In genomic region chr5:140011297-140011802, GRCh38 we compare ENCODE assay signal across 1 cellular context.
A peak's percentile ranks its signal among the peaks of the same experiment; 100 is the strongest.
TF ChIP-seq lines count a peak whose summit lies in the region.

No MANE protein-coding gene starts in this region.

TF ChIP-seq in HEK293, 187 proteins besides CTCF, POLR2A, EP300 and RAD21 (continued from another document):
- TF ChIP-seq, protein P1, sequence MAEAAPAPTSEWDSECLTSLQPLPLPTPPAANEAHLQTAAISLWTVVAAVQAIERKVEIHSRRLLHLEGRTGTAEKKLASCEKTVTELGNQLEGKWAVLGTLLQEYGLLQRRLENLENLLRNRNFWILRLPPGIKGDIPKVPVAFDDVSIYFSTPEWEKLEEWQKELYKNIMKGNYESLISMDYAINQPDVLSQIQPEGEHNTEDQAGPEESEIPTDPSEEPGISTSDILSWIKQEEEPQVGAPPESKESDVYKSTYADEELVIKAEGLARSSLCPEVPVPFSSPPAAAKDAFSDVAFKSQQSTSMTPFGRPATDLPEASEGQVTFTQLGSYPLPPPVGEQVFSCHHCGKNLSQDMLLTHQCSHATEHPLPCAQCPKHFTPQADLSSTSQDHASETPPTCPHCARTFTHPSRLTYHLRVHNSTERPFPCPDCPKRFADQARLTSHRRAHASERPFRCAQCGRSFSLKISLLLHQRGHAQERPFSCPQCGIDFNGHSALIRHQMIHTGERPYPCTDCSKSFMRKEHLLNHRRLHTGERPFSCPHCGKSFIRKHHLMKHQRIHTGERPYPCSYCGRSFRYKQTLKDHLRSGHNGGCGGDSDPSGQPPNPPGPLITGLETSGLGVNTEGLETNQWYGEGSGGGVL (tag by site-specific recombination; IDR thresholded peaks at IDR 0.05): 0 out of 2 replicates have a peak, but pooled peaks have one; percentile 19
- no peak for TF ChIP-seq GLI2 (tag by site-specific recombination; IDR thresholded peaks at IDR 0.05; ENCODE audit: borderline replicate concordance, low read depth)
- no peak for TF ChIP-seq MEIS1 (CRISPR knock-in tag; IDR thresholded peaks at IDR 0.05; ENCODE audit: borderline replicate concordance)
- TF ChIP-seq ZNF23 (tag by site-specific recombination; IDR thresholded peaks at IDR 0.05; ENCODE audit: borderline replicate concordance): no peak
- no peak for TF ChIP-seq ZNF521 (tag by site-specific recombination; IDR thresholded peaks at IDR 0.05)
- TF ChIP-seq, protein P2, sequence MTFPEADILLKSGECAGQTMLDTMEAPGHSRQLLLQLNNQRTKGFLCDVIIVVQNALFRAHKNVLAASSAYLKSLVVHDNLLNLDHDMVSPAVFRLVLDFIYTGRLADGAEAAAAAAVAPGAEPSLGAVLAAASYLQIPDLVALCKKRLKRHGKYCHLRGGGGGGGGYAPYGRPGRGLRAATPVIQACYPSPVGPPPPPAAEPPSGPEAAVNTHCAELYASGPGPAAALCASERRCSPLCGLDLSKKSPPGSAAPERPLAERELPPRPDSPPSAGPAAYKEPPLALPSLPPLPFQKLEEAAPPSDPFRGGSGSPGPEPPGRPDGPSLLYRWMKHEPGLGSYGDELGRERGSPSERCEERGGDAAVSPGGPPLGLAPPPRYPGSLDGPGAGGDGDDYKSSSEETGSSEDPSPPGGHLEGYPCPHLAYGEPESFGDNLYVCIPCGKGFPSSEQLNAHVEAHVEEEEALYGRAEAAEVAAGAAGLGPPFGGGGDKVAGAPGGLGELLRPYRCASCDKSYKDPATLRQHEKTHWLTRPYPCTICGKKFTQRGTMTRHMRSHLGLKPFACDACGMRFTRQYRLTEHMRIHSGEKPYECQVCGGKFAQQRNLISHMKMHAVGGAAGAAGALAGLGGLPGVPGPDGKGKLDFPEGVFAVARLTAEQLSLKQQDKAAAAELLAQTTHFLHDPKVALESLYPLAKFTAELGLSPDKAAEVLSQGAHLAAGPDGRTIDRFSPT (tag by site-specific recombination; IDR thresholded peaks at IDR 0.05): no peak
- TF ChIP-seq YY1 (tag by site-specific recombination; IDR thresholded peaks at IDR 0.05): no peak
- TF ChIP-seq ZNF248 (tag by site-specific recombination; IDR thresholded peaks at IDR 0.05): no peak
- TF ChIP-seq, protein P3, sequence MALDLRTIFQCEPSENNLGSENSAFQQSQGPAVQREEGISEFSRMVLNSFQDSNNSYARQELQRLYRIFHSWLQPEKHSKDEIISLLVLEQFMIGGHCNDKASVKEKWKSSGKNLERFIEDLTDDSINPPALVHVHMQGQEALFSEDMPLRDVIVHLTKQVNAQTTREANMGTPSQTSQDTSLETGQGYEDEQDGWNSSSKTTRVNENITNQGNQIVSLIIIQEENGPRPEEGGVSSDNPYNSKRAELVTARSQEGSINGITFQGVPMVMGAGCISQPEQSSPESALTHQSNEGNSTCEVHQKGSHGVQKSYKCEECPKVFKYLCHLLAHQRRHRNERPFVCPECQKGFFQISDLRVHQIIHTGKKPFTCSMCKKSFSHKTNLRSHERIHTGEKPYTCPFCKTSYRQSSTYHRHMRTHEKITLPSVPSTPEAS (tag by site-specific recombination; IDR thresholded peaks at IDR 0.05): no peak
- peak; percentile 88 for TF ChIP-seq EGR2 (tag by site-specific recombination; IDR thresholded peaks at IDR 0.05; ENCODE audit: low read depth)
- TF ChIP-seq ZNF555 (tag by site-specific recombination; conservative IDR thresholded peaks at IDR 0.05): no peak
- no peak for TF ChIP-seq ZNF473 (tag by site-specific recombination; IDR thresholded peaks at IDR 0.05)
- no peak for TF ChIP-seq ZBTB1 (tag by site-specific recombination; IDR thresholded peaks at IDR 0.05)
- TF ChIP-seq ZNF600 (tag by site-specific recombination; IDR thresholded peaks at IDR 0.05): peak; percentile 60
- no peak for TF ChIP-seq ZNF624 (tag by site-specific recombination; IDR thresholded peaks at IDR 0.05)
- TF ChIP-seq ZNF561 (tag by site-specific recombination; IDR thresholded peaks at IDR 0.05; ENCODE audit: borderline replicate concordance): no peak
- peak; percentile 88 for TF ChIP-seq ZFHX2 (tag by site-specific recombination; conservative IDR thresholded peaks at IDR 0.05)
- no peak for TF ChIP-seq AEBP2 (tag by site-specific recombination; IDR thresholded peaks at IDR 0.05; ENCODE audit: borderline replicate concordance)
- no peak for TF ChIP-seq ZNF202 (tag by site-specific recombination; IDR thresholded peaks at IDR 0.05; ENCODE audit: borderline replicate concordance)
- no peak for TF ChIP-seq ZNF658 (tag by site-specific recombination; IDR thresholded peaks at IDR 0.05)
- TF ChIP-seq ZNF426 (tag by site-specific recombination; IDR thresholded peaks at IDR 0.05): no peak
- no peak for TF ChIP-seq ZFP3 (tag by site-specific recombination; IDR thresholded peaks at IDR 0.05; ENCODE audit: low read depth)
- TF ChIP-seq ZNF514 (tag by site-specific recombination; IDR thresholded peaks at IDR 0.05): no peak
- TF ChIP-seq ZNF133 (tag by site-specific recombination; IDR thresholded peaks at IDR 0.05): no peak
- no peak for TF ChIP-seq ZNF354C (tag by site-specific recombination; IDR thresholded peaks at IDR 0.05; ENCODE audit: borderline replicate concordance, low read depth)
